1 cellular context compared by ENCODE assay signal in the genomic region with DNA sequence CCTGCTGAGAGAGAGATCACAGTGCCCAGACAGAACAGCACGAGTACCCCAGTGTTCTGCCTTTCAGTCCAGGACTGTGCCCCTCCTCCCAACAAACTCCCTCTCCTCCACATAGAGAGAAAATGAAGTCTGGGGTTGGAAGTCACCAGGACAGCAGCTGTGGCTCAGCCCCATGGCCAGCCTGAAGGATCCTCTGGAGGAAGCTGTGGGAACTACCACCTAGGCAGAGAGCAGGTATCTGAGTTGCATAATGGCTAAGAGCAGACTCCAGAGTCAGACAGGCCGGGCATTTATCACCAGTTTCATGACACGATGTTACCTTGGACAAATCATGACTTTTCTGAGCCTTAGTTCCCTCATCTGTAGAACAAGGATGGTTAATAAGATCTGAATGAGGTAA.
TF ChIP-seq lines count a peak whose summit lies in the region.

No MANE protein-coding gene starts in this region.

TF ChIP-seq in WTC11, 78 proteins besides CTCF, POLR2A, EP300 and RAD21 (continued from another document):
- TF ChIP-seq, protein P1, sequence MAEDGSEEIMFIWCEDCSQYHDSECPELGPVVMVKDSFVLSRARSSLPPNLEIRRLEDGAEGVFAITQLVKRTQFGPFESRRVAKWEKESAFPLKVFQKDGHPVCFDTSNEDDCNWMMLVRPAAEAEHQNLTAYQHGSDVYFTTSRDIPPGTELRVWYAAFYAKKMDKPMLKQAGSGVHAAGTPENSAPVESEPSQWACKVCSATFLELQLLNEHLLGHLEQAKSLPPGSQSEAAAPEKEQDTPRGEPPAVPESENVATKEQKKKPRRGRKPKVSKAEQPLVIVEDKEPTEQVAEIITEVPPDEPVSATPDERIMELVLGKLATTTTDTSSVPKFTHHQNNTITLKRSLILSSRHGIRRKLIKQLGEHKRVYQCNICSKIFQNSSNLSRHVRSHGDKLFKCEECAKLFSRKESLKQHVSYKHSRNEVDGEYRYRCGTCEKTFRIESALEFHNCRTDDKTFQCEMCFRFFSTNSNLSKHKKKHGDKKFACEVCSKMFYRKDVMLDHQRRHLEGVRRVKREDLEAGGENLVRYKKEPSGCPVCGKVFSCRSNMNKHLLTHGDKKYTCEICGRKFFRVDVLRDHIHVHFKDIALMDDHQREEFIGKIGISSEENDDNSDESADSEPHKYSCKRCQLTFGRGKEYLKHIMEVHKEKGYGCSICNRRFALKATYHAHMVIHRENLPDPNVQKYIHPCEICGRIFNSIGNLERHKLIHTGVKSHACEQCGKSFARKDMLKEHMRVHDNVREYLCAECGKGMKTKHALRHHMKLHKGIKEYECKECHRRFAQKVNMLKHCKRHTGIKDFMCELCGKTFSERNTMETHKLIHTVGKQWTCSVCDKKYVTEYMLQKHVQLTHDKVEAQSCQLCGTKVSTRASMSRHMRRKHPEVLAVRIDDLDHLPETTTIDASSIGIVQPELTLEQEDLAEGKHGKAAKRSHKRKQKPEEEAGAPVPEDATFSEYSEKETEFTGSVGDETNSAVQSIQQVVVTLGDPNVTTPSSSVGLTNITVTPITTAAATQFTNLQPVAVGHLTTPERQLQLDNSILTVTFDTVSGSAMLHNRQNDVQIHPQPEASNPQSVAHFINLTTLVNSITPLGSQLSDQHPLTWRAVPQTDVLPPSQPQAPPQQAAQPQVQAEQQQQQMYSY (CRISPR knock-in tag; IDR thresholded peaks at IDR 0.05) = no peak
- TF ChIP-seq IRF2 (CRISPR knock-in tag; IDR thresholded peaks at IDR 0.05; ENCODE audit: borderline replicate concordance, low read depth) = no peak
- TF ChIP-seq, protein P2, sequence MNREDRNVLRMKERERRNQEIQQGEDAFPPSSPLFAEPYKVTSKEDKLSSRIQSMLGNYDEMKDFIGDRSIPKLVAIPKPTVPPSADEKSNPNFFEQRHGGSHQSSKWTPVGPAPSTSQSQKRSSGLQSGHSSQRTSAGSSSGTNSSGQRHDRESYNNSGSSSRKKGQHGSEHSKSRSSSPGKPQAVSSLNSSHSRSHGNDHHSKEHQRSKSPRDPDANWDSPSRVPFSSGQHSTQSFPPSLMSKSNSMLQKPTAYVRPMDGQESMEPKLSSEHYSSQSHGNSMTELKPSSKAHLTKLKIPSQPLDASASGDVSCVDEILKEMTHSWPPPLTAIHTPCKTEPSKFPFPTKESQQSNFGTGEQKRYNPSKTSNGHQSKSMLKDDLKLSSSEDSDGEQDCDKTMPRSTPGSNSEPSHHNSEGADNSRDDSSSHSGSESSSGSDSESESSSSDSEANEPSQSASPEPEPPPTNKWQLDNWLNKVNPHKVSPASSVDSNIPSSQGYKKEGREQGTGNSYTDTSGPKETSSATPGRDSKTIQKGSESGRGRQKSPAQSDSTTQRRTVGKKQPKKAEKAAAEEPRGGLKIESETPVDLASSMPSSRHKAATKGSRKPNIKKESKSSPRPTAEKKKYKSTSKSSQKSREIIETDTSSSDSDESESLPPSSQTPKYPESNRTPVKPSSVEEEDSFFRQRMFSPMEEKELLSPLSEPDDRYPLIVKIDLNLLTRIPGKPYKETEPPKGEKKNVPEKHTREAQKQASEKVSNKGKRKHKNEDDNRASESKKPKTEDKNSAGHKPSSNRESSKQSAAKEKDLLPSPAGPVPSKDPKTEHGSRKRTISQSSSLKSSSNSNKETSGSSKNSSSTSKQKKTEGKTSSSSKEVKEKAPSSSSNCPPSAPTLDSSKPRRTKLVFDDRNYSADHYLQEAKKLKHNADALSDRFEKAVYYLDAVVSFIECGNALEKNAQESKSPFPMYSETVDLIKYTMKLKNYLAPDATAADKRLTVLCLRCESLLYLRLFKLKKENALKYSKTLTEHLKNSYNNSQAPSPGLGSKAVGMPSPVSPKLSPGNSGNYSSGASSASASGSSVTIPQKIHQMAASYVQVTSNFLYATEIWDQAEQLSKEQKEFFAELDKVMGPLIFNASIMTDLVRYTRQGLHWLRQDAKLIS (CRISPR knock-in tag; IDR thresholded peaks at IDR 0.05; ENCODE audit: borderline replicate concordance) = no peak
- TF ChIP-seq GTF2I (CRISPR knock-in tag; conservative IDR thresholded peaks at IDR 0.05) = no peak
- TF ChIP-seq, protein P3, sequence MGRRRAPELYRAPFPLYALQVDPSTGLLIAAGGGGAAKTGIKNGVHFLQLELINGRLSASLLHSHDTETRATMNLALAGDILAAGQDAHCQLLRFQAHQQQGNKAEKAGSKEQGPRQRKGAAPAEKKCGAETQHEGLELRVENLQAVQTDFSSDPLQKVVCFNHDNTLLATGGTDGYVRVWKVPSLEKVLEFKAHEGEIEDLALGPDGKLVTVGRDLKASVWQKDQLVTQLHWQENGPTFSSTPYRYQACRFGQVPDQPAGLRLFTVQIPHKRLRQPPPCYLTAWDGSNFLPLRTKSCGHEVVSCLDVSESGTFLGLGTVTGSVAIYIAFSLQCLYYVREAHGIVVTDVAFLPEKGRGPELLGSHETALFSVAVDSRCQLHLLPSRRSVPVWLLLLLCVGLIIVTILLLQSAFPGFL (CRISPR knock-in tag; IDR thresholded peaks at IDR 0.05; ENCODE audit: borderline replicate concordance) = no peak
- no peak for TF ChIP-seq ZNF263 (CRISPR knock-in tag; IDR thresholded peaks at IDR 0.05; ENCODE audit: low read depth)
- no peak for TF ChIP-seq RELA (CRISPR knock-in tag; IDR thresholded peaks at IDR 0.05; ENCODE audit: borderline replicate concordance)
- no peak for TF ChIP-seq ETV6 (CRISPR knock-in tag; IDR thresholded peaks at IDR 0.05)
